Comparison of ENCODE assay signal across 17 cellular contexts in the genomic region with DNA sequence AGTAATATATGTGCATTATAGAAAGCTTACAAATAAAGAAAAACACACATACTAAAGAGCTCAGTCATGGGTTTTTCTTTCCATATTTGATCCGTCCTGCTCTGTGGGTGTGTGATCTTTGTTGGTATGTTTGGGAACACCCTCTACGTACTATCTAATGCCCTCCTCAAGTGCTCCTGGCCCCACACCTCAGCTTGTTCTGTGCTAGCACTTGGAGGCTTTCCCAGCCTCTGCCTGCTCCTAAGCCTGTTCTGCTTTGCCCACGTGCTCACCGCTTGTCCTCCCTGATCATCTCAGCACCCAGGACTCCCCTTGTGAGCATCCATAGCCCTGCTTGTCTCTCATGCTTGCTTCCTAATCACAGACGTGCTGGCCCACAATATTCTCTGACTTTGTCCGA.
"Had no signal": no experiment of that assay in that cellular context is flagged by ENCODE, and none has a peak within 500 bp of the region (broad histone marks: within the 10 kb centered on the region; RNA-seq: fewer than 3 reads in every experiment).

No MANE protein-coding gene starts in this region.

- H3K4me3 Mint-ChIP-seq: activated T-cell treated with anti-CD3 and anti-CD28 coated beads, Interleukin-2, amount 50 U/mL, for 72 hours; nephron had no signal

- ATAC-seq: activated naive CD4-positive, alpha-beta T cell treated with anti-CD3 and anti-CD28 coated beads, Interleukin-2, amount 50 U/mL, for 72 hours; activated T-cell treated with anti-CD3 and anti-CD28 coated beads, Interleukin-2, amount 50 U/mL, for 72 hours had no signal

- H3K36me3 Mint-ChIP-seq: activated naive CD4-positive, alpha-beta T cell treated with anti-CD3 and anti-CD28 coated beads, Interleukin-2, amount 50 U/mL, for 72 hours had no signal

- H3K4me1 Mint-ChIP-seq: nephron had no signal

- H3K9me3 ChIP-seq: neutrophil, suprapubic skin had no signal

- DNase-seq: activated CD4-positive, alpha-beta T cell treated with anti-CD3 and anti-CD28 coated beads for 1 hour; activated naive CD4-positive, alpha-beta T cell; activated T-cell treated with anti-CD3 and anti-CD28 coated beads for 4 hours; activated T-cell treated with anti-CD3 and anti-CD28 coated beads, Interleukin-2, amount 50 U/mL, for 72 hours; dermis blood vessel endothelial cell; effector CD4-positive, alpha-beta T cell; kidney glomerular epithelial cell; left lung; stimulated activated CD4-positive, alpha-beta T cell treated with anti-CD3 and anti-CD28 coated beads, Interleukin-15, amount 100 ng/mL, for 24 hours; stimulated activated CD4-positive, alpha-beta T cell treated with anti-CD3 and anti-CD28 coated beads, Interleukin-2, amount 100 ng/mL, for 24 hours; stimulated activated naive CD4-positive, alpha-beta T cell had no signal

- H3K36me3 ChIP-seq: left lung, neutrophil, suprapubic skin, tibial nerve had no signal

- H3K27ac Mint-ChIP-seq: activated naive CD4-positive, alpha-beta T cell treated with anti-CD3 and anti-CD28 coated beads, Interleukin-2, amount 50 U/mL, for 72 hours; activated T-cell treated with anti-CD3 and anti-CD28 coated beads, Interleukin-2, amount 50 U/mL, for 72 hours; nephron had no signal

- H3K27ac ChIP-seq: epithelial cell of prostate, left lung, neutrophil, suprapubic skin, tibial nerve had no signal

- H3K9me3 Mint-ChIP-seq: activated naive CD4-positive, alpha-beta T cell treated with anti-CD3 and anti-CD28 coated beads, Interleukin-2, amount 50 U/mL, for 72 hours; activated T-cell treated with anti-CD3 and anti-CD28 coated beads, Interleukin-2, amount 50 U/mL, for 72 hours had no signal

- H3K27me3 ChIP-seq: neutrophil, tibial nerve had no signal

- H3K4me3 ChIP-seq: left lung, suprapubic skin, tibial nerve had no signal

- H3K4me1 ChIP-seq: left lung, suprapubic skin had no signal
